In the genomic region with DNA sequence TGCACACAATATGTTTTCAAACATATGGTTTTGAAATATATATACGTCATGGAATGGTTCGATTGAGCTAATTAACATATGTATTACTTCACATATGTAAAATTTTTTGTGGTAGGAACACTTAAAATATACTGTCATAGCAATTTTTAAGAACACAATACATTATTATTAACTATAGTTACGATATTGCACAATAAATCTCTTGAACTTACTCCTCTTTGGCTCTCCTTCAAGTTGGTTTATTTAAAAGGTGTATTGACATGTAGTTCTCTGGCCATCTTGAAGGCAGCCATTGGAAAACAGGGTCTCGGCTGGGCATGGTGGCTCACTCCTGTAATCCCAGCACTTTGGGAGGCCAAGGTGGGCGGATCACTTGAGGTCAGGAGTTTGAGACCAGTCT, we compare ENCODE assay signal across 8 cellular contexts.
"Had no signal": no experiment of that assay in that cellular context is flagged by ENCODE, and none has a peak within 500 bp of the region (broad histone marks: within the 10 kb centered on the region; RNA-seq: fewer than 3 reads in every experiment).

No MANE protein-coding gene starts in this region.

- H3K4me3 ChIP-seq: GM23248, HAP-1 had no signal

- H3K27ac Mint-ChIP-seq: HFFc6 had no signal

- DNase-seq: GM23248, GOT3, H7, HFFc6, KBM-7 had no signal

- H3K36me3 ChIP-seq: HAP-1 had no signal

- H3K9me3 ChIP-seq: HAP-1 had no signal

- H3K4me1 ChIP-seq: HAP-1 had no signal

- ATAC-seq: HCT116 had no signal

- H3K27ac ChIP-seq: GM23248, KMS-11 had no signal

- H3K9me3 Mint-ChIP-seq: HFFc6 had no signal

- H3K4me3 Mint-ChIP-seq: HFFc6 had no signal

- H3K9ac ChIP-seq: GM23248, KMS-11 had no signal

- H3K4me2 ChIP-seq: KMS-11 had no signal

- H2AFZ ChIP-seq: GM23248 had no signal
